Comparison of ENCODE assay signal across 15 cellular contexts in the genomic region with DNA sequence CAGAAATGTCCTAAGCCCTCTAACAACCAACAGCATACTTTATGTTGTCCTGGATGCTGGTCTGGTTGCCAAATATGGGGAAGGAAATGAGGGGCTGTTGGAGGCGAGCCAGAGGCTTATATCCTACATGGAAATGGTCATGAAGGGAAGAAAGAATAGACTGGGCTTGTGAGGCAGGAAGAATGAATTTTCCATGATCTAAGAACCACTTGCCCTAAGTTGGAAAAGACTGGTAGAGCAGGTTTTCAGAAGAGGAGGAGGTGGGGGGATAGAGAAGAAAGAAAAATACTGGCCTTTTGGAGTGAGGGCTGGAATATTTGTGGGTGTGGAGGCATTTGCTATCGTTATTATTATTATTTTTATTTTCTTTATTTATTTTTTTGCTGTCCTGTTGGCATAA.
DNase-seq lines count a peak whose midpoint lies in the region; ATAC-seq, FAIRE-seq and TF ChIP-seq lines count a peak whose summit lies in the region.
"Had no signal": no experiment of that assay in that cellular context is flagged by ENCODE, and none has a peak within 500 bp of the region (broad histone marks: within the 10 kb centered on the region; RNA-seq: fewer than 3 reads in every experiment).

No MANE protein-coding gene starts in this region.

- DNase-seq in Calu3 = peak; percentile 36
- peak; percentile 40 for DNase-seq in NCI-H1092 (lab: John Stamatoyannopoulos, UW)
- DNase-seq in astrocyte (ENCODE audit: low read depth) = no peak
- DNase-seq in left lung = no peak
- DNase-seq in activated CD4-positive, alpha-beta T cell treated with anti-CD3 and anti-CD28 coated beads, Interleukin-2, amount 10 ng/mL, durations not matched to agents 7 days and 5 days = no peak
- no peak for DNase-seq in occipital lobe (lab: John Stamatoyannopoulos, UW)
- no peak for DNase-seq in GM20000 (ENCODE audit: low spot score)
- DNase-seq: DMS79, H9, MV-4-11, NCI-H1436, NCI-H2081 had no signal

- H3K9ac ChIP-seq in astrocyte (ENCODE audit: low read length) = no peak overlapping the region

- H3K27ac ChIP-seq in astrocyte (ENCODE audit: low read depth, low read length) (no peak overlapping the region), left lung (no peak overlapping the region)

- H3K4me3 ChIP-seq in astrocyte (ENCODE audit: insufficient read depth, low read depth, low read length) (no peak overlapping the region), left lung (no peak overlapping the region)
- H3K4me3 ChIP-seq: K562 had no signal

- H3K4me3 Mint-ChIP-seq in Calu3 (ENCODE audit: low read depth, unreplicated experiment) (peak overlapping the region; percentile 44), astrocyte (ENCODE audit: unreplicated experiment) (no peak overlapping the region)
- no peak overlapping the region for H3K4me3 Mint-ChIP-seq in activated CD4-positive, alpha-beta T cell treated with anti-CD3 and anti-CD28 coated beads, Interleukin-2, amount 10 ng/mL, durations not matched to agents 7 days and 5 days
- H3K4me3 Mint-ChIP-seq: CD14-positive monocyte, H9 had no signal

- peaks cover 52% of the 10 kb centered on the region for H3K4me1 Mint-ChIP-seq in Calu3 (ENCODE audit: low read depth, unreplicated experiment)
- H3K4me1 Mint-ChIP-seq in astrocyte (ENCODE audit: low read depth, unreplicated experiment) = peaks cover 9% of the 10 kb centered on the region
- no peaks in the 10 kb centered on the region for H3K4me1 Mint-ChIP-seq in activated CD4-positive, alpha-beta T cell treated with anti-CD3 and anti-CD28 coated beads, Interleukin-2, amount 10 ng/mL, durations not matched to agents 7 days and 5 days
- H3K4me1 Mint-ChIP-seq: CD14-positive monocyte had no signal

- H3K9me3 Mint-ChIP-seq in Calu3 (ENCODE audit: low read depth, unreplicated experiment) (no peaks in the 10 kb centered on the region), astrocyte (ENCODE audit: unreplicated experiment) (peaks cover 5% of the 10 kb centered on the region)
- H3K9me3 Mint-ChIP-seq in activated CD4-positive, alpha-beta T cell treated with anti-CD3 and anti-CD28 coated beads, Interleukin-2, amount 10 ng/mL, durations not matched to agents 7 days and 5 days = no peaks in the 10 kb centered on the region

- no peaks in the 10 kb centered on the region for H3K79me2 ChIP-seq in astrocyte (ENCODE audit: insufficient read depth, low read length)

- CTCF ChIA-PET in Calu3 (lab: Charles Lee) = interaction anchor here (1.0 to 1.9 kb wide), 3 partner anchors 8 to 35 kb away, joined by 3 to 5 read pairs (median 3); no protein-coding TSS in a partner anchor
- CTCF ChIA-PET in activated CD4-positive, alpha-beta T cell treated with anti-CD3 and anti-CD28 coated beads, Interleukin-2, amount 10 ng/mL, durations not matched to agents 7 days and 5 days (lab: Charles Lee) = no interaction called here

- BruUV-seq in Calu3 (replicated peaks; lab: Mats Ljungman, UMichigan) = no TSS peak

- H3K36me3 Mint-ChIP-seq in Calu3 (ENCODE audit: insufficient read depth, unreplicated experiment) (peaks cover 39% of the 10 kb centered on the region), astrocyte (ENCODE audit: low read depth, unreplicated experiment) (no peaks in the 10 kb centered on the region)
- no peaks in the 10 kb centered on the region for H3K36me3 Mint-ChIP-seq in activated CD4-positive, alpha-beta T cell treated with anti-CD3 and anti-CD28 coated beads, Interleukin-2, amount 10 ng/mL, durations not matched to agents 7 days and 5 days (ENCODE audit: low read depth)
- H3K36me3 Mint-ChIP-seq: CD14-positive monocyte had no signal

- H3K4me1 ChIP-seq in astrocyte (ENCODE audit: insufficient read depth, low read length) (no peaks in the 10 kb centered on the region), left lung (no peaks in the 10 kb centered on the region)

- H3K27me3 Mint-ChIP-seq in Calu3 (ENCODE audit: unreplicated experiment) (no peaks in the 10 kb centered on the region), astrocyte (ENCODE audit: low read depth, unreplicated experiment) (peaks cover 8% of the 10 kb centered on the region)
- no peaks in the 10 kb centered on the region for H3K27me3 Mint-ChIP-seq in activated CD4-positive, alpha-beta T cell treated with anti-CD3 and anti-CD28 coated beads, Interleukin-2, amount 10 ng/mL, durations not matched to agents 7 days and 5 days

- no peak overlapping the region for H2AFZ ChIP-seq in astrocyte (ENCODE audit: low read depth, low read length)

- H3K27me3 ChIP-seq in astrocyte (ENCODE audit: insufficient read depth, low read length) = no peaks in the 10 kb centered on the region
- H3K27me3 ChIP-seq in left lung = no peaks in the 10 kb centered on the region

- intact Hi-C loops in Calu3 (cut with micrococcal nuclease; ENCODE audit: unreplicated experiment) = no loop called here
- intact Hi-C loops in left lung (cut with DNase I) = no loop called here

- H3K27ac Mint-ChIP-seq in Calu3 (ENCODE audit: unreplicated experiment) = peak overlapping the region; percentile 98
- H3K27ac Mint-ChIP-seq in astrocyte (ENCODE audit: unreplicated experiment) = peak overlapping the region; percentile 20
- no peak overlapping the region for H3K27ac Mint-ChIP-seq in activated CD4-positive, alpha-beta T cell treated with anti-CD3 and anti-CD28 coated beads, Interleukin-2, amount 10 ng/mL, durations not matched to agents 7 days and 5 days
- H3K27ac Mint-ChIP-seq: CD14-positive monocyte had no signal

- no peaks in the 10 kb centered on the region for H3K36me3 ChIP-seq in astrocyte (ENCODE audit: insufficient read depth, low read length)
- no peaks in the 10 kb centered on the region for H3K36me3 ChIP-seq in left lung

- ATAC-seq in left lung = peak; percentile 70
- ATAC-seq in HG02973 (IDR thresholded peaks at IDR 0.05; ENCODE audit: unreplicated experiment) = no peak
- ATAC-seq: K562 had no signal

- TF ChIP-seq CTCF in Calu3 (IDR thresholded peaks at IDR 0.05; ENCODE audit: unreplicated experiment) (no peak), astrocyte (IDR thresholded peaks at IDR 0.05; ENCODE audit: insufficient read depth, low read depth, low read length) (no peak), left lung (IDR thresholded peaks at IDR 0.05) (no peak), GM20000 (IDR thresholded peaks at IDR 0.05; ENCODE audit: extremely low read depth, missing control alignments) (no peak)

- H4K20me1 ChIP-seq in astrocyte (ENCODE audit: insufficient read depth, low read length) = no peaks in the 10 kb centered on the region

- FAIRE-seq in astrocyte (lab: Jason Lieb, UNC) = no peak
- FAIRE-seq: K562 had no signal

- peaks cover 4% of the 10 kb centered on the region for H3K9me3 ChIP-seq in astrocyte (ENCODE audit: insufficient read depth, low read depth, low read length)
- H3K9me3 ChIP-seq in left lung = no peaks in the 10 kb centered on the region

- no peak overlapping the region for H3K4me2 ChIP-seq in astrocyte (ENCODE audit: low read length)

- POLR2A ChIA-PET in activated CD4-positive, alpha-beta T cell treated with anti-CD3 and anti-CD28 coated beads, Interleukin-2, amount 10 ng/mL, durations not matched to agents 7 days and 5 days (lab: Charles Lee) = no interaction called here

Comparison
In these comparisons a context has a peak if more than half of its experiments do, and no peak if none do; other contexts are left out.
1. DNase-seq: peak in Calu3 (single experiment) and NCI-H1092 (single experiment); none in astrocyte (single experiment), left lung (0 of 2), activated CD4-positive, alpha-beta T cell treated with anti-CD3 and anti-CD28 coated beads, Interleukin-2, amount 10 ng/mL, durations not matched to agents 7 days and 5 days (single experiment), occipital lobe (single experiment) and GM20000 (single experiment).